19 cellular contexts compared by ENCODE assay signal in the genomic region with DNA sequence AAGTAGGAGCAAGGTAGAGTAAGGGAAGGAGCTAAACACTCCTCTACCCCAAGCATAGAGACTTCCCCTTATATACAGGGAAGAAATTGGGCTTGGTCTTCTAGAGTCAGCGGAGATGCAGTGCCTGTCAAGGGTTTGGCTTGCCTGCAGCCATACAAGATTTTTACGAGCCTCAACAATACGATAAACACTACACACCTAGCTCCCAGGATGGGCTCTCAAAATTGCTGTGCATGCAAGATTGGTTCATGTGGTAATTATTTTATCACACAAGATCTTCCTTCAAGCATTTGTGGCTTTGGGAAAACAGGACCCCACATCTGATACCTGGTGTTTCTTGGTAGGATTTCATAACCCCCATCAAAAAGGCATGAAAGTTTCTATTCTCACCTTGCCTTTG. TPM values are rescaled to one million over a fixed set of nuclear protein-coding genes. Genes with fewer than 3 reads are reported as not detected.
"Had no signal": no experiment of that assay in that cellular context is flagged by ENCODE, and none has a peak within 500 bp of the region (broad histone marks: within the 10 kb centered on the region; RNA-seq: fewer than 3 reads in every experiment).

Gene KRT1 (minus strand): TSS at position 45 of the 400 bp plus-strand sequence. CDS start 59 bp downstream, outside the sequence.

- H3K36me3 ChIP-seq: right atrium auricular region had no signal

- H3K27ac ChIP-seq: right atrium auricular region had no signal

- H3K4me3 ChIP-seq: right atrium auricular region had no signal

- H3K4me1 ChIP-seq: right atrium auricular region had no signal

- H3K27ac Mint-ChIP-seq: activated B cell treated with CpG ODN at 0.5 μM for 24 hours; nephron progenitor cell; progenitor cell of endocrine pancreas; stimulated activated naive B cell treated with anti-CD40 and anti-IgM and Interleukin-4, amounts not matched to agents 10 μg/mL and 1 μg/mL and 100 μg/mL, for 72 hours; T-helper 1 cell treated with Interleukin-12 subunit alpha and Interleukin-12 subunit beta and Interleukin-4 antibody, amounts not matched to agents 30 μg/mL and 1 μg/mL, for 36 hours had no signal

- H3K9me3 ChIP-seq: right atrium auricular region had no signal

- H3K9me3 Mint-ChIP-seq: activated B cell treated with CpG ODN at 0.5 μM for 24 hours; nephron progenitor cell; stimulated activated naive B cell treated with anti-CD40 and anti-IgM and Interleukin-4, amounts not matched to agents 10 μg/mL and 1 μg/mL and 100 μg/mL, for 72 hours; T-helper 1 cell treated with Interleukin-12 subunit alpha and Interleukin-12 subunit beta and Interleukin-4 antibody, amounts not matched to agents 30 μg/mL and 1 μg/mL, for 36 hours had no signal

- DNase-seq: activated B cell treated with CpG ODN at 0.5 μM for 24 hours; activated CD4-positive, alpha-beta T cell treated with anti-CD3 and anti-CD28 coated beads for 48 hours; activated naive CD4-positive, alpha-beta T cell treated with Interleukin-2 at 50 U/mL for 16 hours; amniotic stem cell; islet precursor cell; mesenchymal stem cell; nephron progenitor cell; stimulated activated CD4-positive, alpha-beta T cell treated with anti-CD3 and anti-CD28 coated beads, Interleukin-15, amount 100 ng/mL, for 24 hours; stimulated activated CD4-positive, alpha-beta T cell treated with anti-CD3 and anti-CD28 coated beads, Interleukin-4, amount 100 ng/mL, for 1 hour; stimulated activated naive B cell treated with anti-CD40 and anti-IgM and Interleukin-4, amounts not matched to agents 10 μg/mL and 1 μg/mL and 100 μg/mL, for 72 hours; substantia nigra; trophoblast cell had no signal

- H3K36me3 Mint-ChIP-seq: stimulated activated naive B cell treated with anti-CD40 and anti-IgM and Interleukin-4, amounts not matched to agents 10 μg/mL and 1 μg/mL and 100 μg/mL, for 72 hours had no signal

- H3K4me1 Mint-ChIP-seq: activated B cell treated with CpG ODN at 0.5 μM for 24 hours; nephron progenitor cell; stimulated activated naive B cell treated with anti-CD40 and anti-IgM and Interleukin-4, amounts not matched to agents 10 μg/mL and 1 μg/mL and 100 μg/mL, for 72 hours had no signal

- H3K4me3 Mint-ChIP-seq: activated B cell treated with CpG ODN at 0.5 μM for 24 hours; nephron progenitor cell; stimulated activated naive B cell treated with anti-CD40 and anti-IgM and Interleukin-4, amounts not matched to agents 10 μg/mL and 1 μg/mL and 100 μg/mL, for 72 hours; T-helper 1 cell treated with Interleukin-12 subunit alpha and Interleukin-12 subunit beta and Interleukin-4 antibody, amounts not matched to agents 30 μg/mL and 1 μg/mL, for 36 hours had no signal

- ATAC-seq: esophagus mucosa; left lobe of liver; stimulated activated naive B cell treated with anti-CD40 and anti-IgM and Interleukin-4, amounts not matched to agents 10 μg/mL and 1 μg/mL and 100 μg/mL, for 72 hours had no signal

- H3K27me3 ChIP-seq: right atrium auricular region had no signal

RNA-seq across cellular contexts. Expression of gene KRT1, which starts in this region (rescaled TPM):
- total RNA-seq: activated B cell treated with CpG ODN at 0.5 μM for 24 hours; activated CD8-positive, alpha-beta memory T cell treated with anti-CD3 and anti-CD28 coated beads for 36 hours; cardiac septum; left lobe of liver; progenitor cell of endocrine pancreas; right atrium auricular region had no signal
